In genomic region chr1:16796179-16796578, GRCh38 we compare ENCODE assay signal across 1 cellular context.
TF ChIP-seq lines count a peak whose summit lies in the region.

No MANE protein-coding gene starts in this region.

TF ChIP-seq in HepG2, 621 proteins besides CTCF, POLR2A, EP300 and RAD21:
- TF ChIP-seq ZNF768 (CRISPR knock-in tag; IDR thresholded peaks at IDR 0.05): peak; percentile 38; the same call in 1 of the 2 replicates
